1 cellular context compared by ENCODE assay signal in genomic region chr22:19705181-19705934, GRCh38.
TF ChIP-seq lines count a peak whose summit lies in the region.

No MANE protein-coding gene starts in this region.

TF ChIP-seq in GM23338, 12 proteins besides CTCF, POLR2A, EP300 and RAD21 (continued from another document):
- TF ChIP-seq NANOG (IDR thresholded peaks at IDR 0.05; ENCODE audit: borderline replicate concordance) (peak; percentile 65; the same call in 1 of the 2 replicates), ZNF331 (CRISPR knock-in tag; IDR thresholded peaks at IDR 0.05; ENCODE audit: low read depth) (no peak), REST (IDR thresholded peaks at IDR 0.05; ENCODE audit: unreplicated experiment) (no peak), CREB1 (CRISPR knock-in tag; IDR thresholded peaks at IDR 0.05; ENCODE audit: low read depth) (peak; percentile 5; the same call in 1 of the 2 replicates), EZH2 (IDR thresholded peaks at IDR 0.05; ENCODE audit: low read depth, unreplicated experiment) (no peak), STAT1 (IDR thresholded peaks at IDR 0.05; ENCODE audit: unreplicated experiment) (no peak), EZH2phosphoT487 (IDR thresholded peaks at IDR 0.05; ENCODE audit: unreplicated experiment) (no peak), JUNB (IDR thresholded peaks at IDR 0.05; ENCODE audit: unreplicated experiment) (no peak), ZNF462 (CRISPR knock-in tag; IDR thresholded peaks at IDR 0.05) (peak; percentile 83), ETS1 (IDR thresholded peaks at IDR 0.05) (peak; percentile 73)
